ENCODE assay signal across 1 cellular context in genomic region chr7:151271699-151272355, GRCh38.
TF ChIP-seq lines count a peak whose summit lies in the region.

No MANE protein-coding gene starts in this region.

TF ChIP-seq in K562, 482 proteins besides CTCF, POLR2A, EP300 and RAD21 (continued from another document):
- TF ChIP-seq STAT6 (CRISPR knock-in tag; IDR thresholded peaks at IDR 0.05), result no peak
- no peak for TF ChIP-seq NELFE (IDR thresholded peaks at IDR 0.05; ENCODE audit: insufficient read depth, insufficient read length)
- TF ChIP-seq MTA1 (IDR thresholded peaks at IDR 0.05; ENCODE audit: borderline replicate concordance), result no peak
- TF ChIP-seq MEIS2 (IDR thresholded peaks at IDR 0.05; ENCODE audit: partially characterized antibody), result peak; percentile 59
- TF ChIP-seq TEAD4 (IDR thresholded peaks at IDR 0.05; ENCODE audit: low read length), result 0 out of 2 replicates have a peak, but pooled peaks have one; percentile 12
- TF ChIP-seq TEAD4 (CRISPR knock-in tag; IDR thresholded peaks at IDR 0.05; ENCODE audit: borderline replicate concordance), result no peak
- TF ChIP-seq THRB (CRISPR knock-in tag; conservative IDR thresholded peaks at IDR 0.05), result no peak
- peak; percentile 98 for TF ChIP-seq TFE3 (CRISPR knock-in tag; IDR thresholded peaks at IDR 0.05)
- 0 out of 2 replicates have a peak, but pooled peaks have one; percentile 56 for TF ChIP-seq ZNF583 (CRISPR knock-in tag; IDR thresholded peaks at IDR 0.05)
- TF ChIP-seq RAD51 (IDR thresholded peaks at IDR 0.05; ENCODE audit: borderline replicate concordance, low read depth), result peak; percentile 87
- no peak for TF ChIP-seq FIP1L1 (IDR thresholded peaks at IDR 0.05; ENCODE audit: low read depth, low read length, poor library complexity, severe bottlenecking)
- TF ChIP-seq ZC3H8 (IDR thresholded peaks at IDR 0.05), result no peak
- TF ChIP-seq ZNF766 (CRISPR knock-in tag; conservative IDR thresholded peaks at IDR 0.05), result peak; percentile 68
- no peak for TF ChIP-seq SRSF1 (IDR thresholded peaks at IDR 0.05; ENCODE audit: low read depth, low read length)
- no peak for TF ChIP-seq ERF (CRISPR knock-in tag; IDR thresholded peaks at IDR 0.05)
- no peak for TF ChIP-seq RB1 (IDR thresholded peaks at IDR 0.05; ENCODE audit: low read depth)
- TF ChIP-seq TAF9B (IDR thresholded peaks at IDR 0.05; ENCODE audit: partially characterized antibody), result no peak
- TF ChIP-seq THAP7 (CRISPR knock-in tag; IDR thresholded peaks at IDR 0.05), result no peak
- TF ChIP-seq ZNF134 (CRISPR knock-in tag; conservative IDR thresholded peaks at IDR 0.05), result no peak
- TF ChIP-seq MEF2A (IDR thresholded peaks at IDR 0.05; ENCODE audit: control insufficient read depth, low read depth, low read length), result no peak
- no peak for TF ChIP-seq FOXJ3 (CRISPR knock-in tag; IDR thresholded peaks at IDR 0.05)
- TF ChIP-seq ATF7 (IDR thresholded peaks at IDR 0.05), result no peak
- TF ChIP-seq ZNF175 (CRISPR knock-in tag; IDR thresholded peaks at IDR 0.05; ENCODE audit: low read depth), result no peak
- TF ChIP-seq SPI1 (IDR thresholded peaks at IDR 0.05; ENCODE audit: borderline replicate concordance, low read depth, low read length), result no peak
- no peak for TF ChIP-seq NR4A1 (CRISPR knock-in tag; IDR thresholded peaks at IDR 0.05)
- 0 out of 2 replicates have a peak, but pooled peaks have one; percentile 7 for TF ChIP-seq NR4A1 (tag; IDR thresholded peaks at IDR 0.05)
- 0 out of 2 replicates have a peak, but pooled peaks have one; percentile 40 for TF ChIP-seq ZNF232 (CRISPR knock-in tag; IDR thresholded peaks at IDR 0.05)
- TF ChIP-seq CCAR2 (IDR thresholded peaks at IDR 0.05; ENCODE audit: low read depth, low read length), result no peak
- TF ChIP-seq YY1 (IDR thresholded peaks at IDR 0.05; ENCODE audit: borderline replicate concordance in 1 of 3, control insufficient read depth in 1 of 3, extremely low read depth in 1 of 3, insufficient read depth in 3 of 3, insufficient read length in 1 of 3, insufficient replicate concordance in 2 of 3, low read depth in 1 of 3, low read length in 2 of 3), result no peak
- no peak for TF ChIP-seq CREB1 (IDR thresholded peaks at IDR 0.05)
- TF ChIP-seq CREB1 (CRISPR knock-in tag; IDR thresholded peaks at IDR 0.05), result 0 out of 2 replicates have a peak, but pooled peaks have one; percentile 18
- TF ChIP-seq GABPA (tag; conservative IDR thresholded peaks at IDR 0.05; ENCODE audit: low read depth), result peak; percentile 42; the same call in 1 of the 2 replicates
- TF ChIP-seq ZNF354B (CRISPR knock-in tag; IDR thresholded peaks at IDR 0.05), result 0 out of 2 replicates have a peak, but pooled peaks have one; percentile 14
- peak; percentile 70 for TF ChIP-seq USF1 (CRISPR knock-in tag; IDR thresholded peaks at IDR 0.05)
- TF ChIP-seq CEBPG (CRISPR knock-in tag; IDR thresholded peaks at IDR 0.05), result peak; percentile 86
- peak; percentile 96 to 99 for TF ChIP-seq CEBPG (tag; conservative IDR thresholded peaks at IDR 0.05 in 1 of 2, IDR thresholded peaks at IDR 0.05 in 1 of 2)
- 0 out of 2 replicates have a peak, but pooled peaks have one; percentile 74 for TF ChIP-seq MITF (IDR thresholded peaks at IDR 0.05)
- 0 out of 4 replicates have a peak, but pooled peaks of 1 of the 2 experiments have one; percentile 6 for TF ChIP-seq TEAD1 (CRISPR knock-in tag; IDR thresholded peaks at IDR 0.05)
- no peak for TF ChIP-seq TCFL5 (CRISPR knock-in tag; conservative IDR thresholded peaks at IDR 0.05)
- no peak for TF ChIP-seq MLX (CRISPR knock-in tag; conservative IDR thresholded peaks at IDR 0.05)
- TF ChIP-seq HLTF (IDR thresholded peaks at IDR 0.05), result no peak
- peak; percentile 57; the same call in 1 of the 2 replicates for TF ChIP-seq SMAD3 (CRISPR knock-in tag; conservative IDR thresholded peaks at IDR 0.05)
- peak; percentile 69; the same call in 1 of the 2 replicates for TF ChIP-seq ELF1 (tag; IDR thresholded peaks at IDR 0.05)
- TF ChIP-seq NR2C2 (CRISPR knock-in tag; IDR thresholded peaks at IDR 0.05), result no peak
- TF ChIP-seq NR2C2 (tag; IDR thresholded peaks at IDR 0.05), result peak; percentile 32; the same call in 1 of the 2 replicates
- peak; percentile 61 for TF ChIP-seq USF2 (CRISPR knock-in tag; IDR thresholded peaks at IDR 0.05)
